In the genomic region with DNA sequence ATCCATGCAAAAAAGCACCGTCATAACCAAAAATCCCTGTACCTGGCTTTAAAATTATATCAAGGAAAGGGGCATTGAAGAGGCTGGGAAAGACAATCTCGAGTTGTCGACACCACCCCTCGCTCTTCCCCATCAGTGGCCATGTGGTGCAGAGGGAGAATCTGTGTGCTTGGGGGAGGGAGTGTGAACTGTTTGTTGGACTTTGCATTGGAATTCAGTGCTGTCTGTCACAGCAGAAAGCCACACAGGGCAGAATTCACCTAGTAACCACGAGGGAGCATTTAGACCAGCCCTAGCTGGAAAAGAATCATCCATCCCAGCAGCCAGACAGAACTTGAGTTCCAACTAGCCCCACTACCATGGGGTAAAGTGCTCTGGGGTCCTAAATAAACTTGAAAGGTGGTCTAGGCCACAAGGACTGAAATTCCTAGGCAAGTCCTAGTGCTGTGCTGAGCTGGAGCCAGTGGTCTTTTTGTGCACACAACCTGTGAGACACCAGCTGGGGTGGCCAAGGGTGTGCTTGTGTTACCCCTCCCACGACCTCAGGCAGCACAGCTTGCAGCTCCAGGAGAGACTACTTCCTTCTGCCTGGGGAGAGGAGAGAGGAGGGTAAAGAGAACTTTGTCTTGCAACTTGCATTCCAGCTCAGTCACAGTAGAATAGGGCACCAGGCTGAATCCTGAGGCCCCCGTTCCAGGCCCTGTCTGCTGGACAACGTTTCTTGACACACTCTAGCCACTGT, we compare ENCODE assay signal across 25 cellular contexts. TPM values are rescaled to one million over a fixed set of nuclear protein-coding genes. Genes with fewer than 3 reads are reported as not detected.
"Had no signal": no experiment of that assay in that cellular context is flagged by ENCODE, and none has a peak within 500 bp of the region (broad histone marks: within the 10 kb centered on the region; RNA-seq: fewer than 3 reads in every experiment).

No MANE protein-coding gene starts in this region.

- DNase-seq: cortex of kidney; dorsolateral prefrontal cortex; effector CD8-positive, alpha-beta T cell; foreskin melanocyte; left colon; psoas muscle; retina; spleen; stimulated activated CD4-positive, alpha-beta T cell treated with anti-CD3 and anti-CD28 coated beads, Interleukin-15, amount 100 ng/mL, for 24 hours; stimulated activated CD4-positive, alpha-beta T cell treated with anti-CD3 and anti-CD28 coated beads, Interleukin-1b, Interleukin-23, amount 100 ng/mL, for 48 hours; stimulated activated CD4-positive, alpha-beta T cell treated with anti-CD3 and anti-CD28 coated beads, Interleukin-4, amount 100 ng/mL, for 24 hours; stimulated activated naive B cell treated with anti-CD40 and anti-IgM and Interleukin-4, amounts not matched to agents 10 μg/mL and 1 μg/mL and 100 μg/mL, for 72 hours; stimulated activated naive CD8-positive, alpha-beta T cell treated with anti-CD3 and anti-CD28 coated beads, Interleukin-15, amount 100 ng/mL, for 72 hours; transverse colon had no signal

- H3K27me3 Mint-ChIP-seq: natural killer cell treated with Interleukin-12 subunit alpha and Interleukin-12 subunit beta and Interleukin-15 and Interleukin-18, amount 100 ng/mL, for 72 hours; stimulated activated naive CD8-positive, alpha-beta T cell treated with anti-CD3 and anti-CD28 coated beads, Interleukin-15, amount 100 ng/mL, for 72 hours had no signal

- H3K4me3 ChIP-seq: dorsolateral prefrontal cortex, hepatocyte, psoas muscle, spleen, thoracic aorta, transverse colon had no signal

- H3K9me3 ChIP-seq: neutrophil, psoas muscle, thoracic aorta, transverse colon had no signal

- H3K27ac ChIP-seq: dorsolateral prefrontal cortex, hepatocyte, neutrophil, psoas muscle, spleen, thoracic aorta, transverse colon had no signal

- H3K9me3 Mint-ChIP-seq: natural killer cell treated with Interleukin-12 subunit alpha and Interleukin-12 subunit beta and Interleukin-15 and Interleukin-18, amount 100 ng/mL, for 72 hours had no signal

- H3K36me3 ChIP-seq: neutrophil, spleen, thoracic aorta, transverse colon had no signal

- H3K27ac Mint-ChIP-seq: mesothelial cell of epicardium; natural killer cell treated with Interleukin-12 subunit alpha and Interleukin-12 subunit beta and Interleukin-15 and Interleukin-18, amount 100 ng/mL, for 72 hours; stimulated activated naive B cell treated with anti-CD40 and anti-IgM and Interleukin-4, amounts not matched to agents 10 μg/mL and 1 μg/mL and 100 μg/mL, for 72 hours had no signal

- H2AFZ ChIP-seq: hepatocyte had no signal

- H3K27me3 ChIP-seq: dorsolateral prefrontal cortex, hepatocyte, spleen, transverse colon had no signal

- H3K36me3 Mint-ChIP-seq: mesothelial cell of epicardium; natural killer cell treated with Interleukin-12 subunit alpha and Interleukin-12 subunit beta and Interleukin-15 and Interleukin-18, amount 100 ng/mL, for 72 hours; stimulated activated naive B cell treated with anti-CD40 and anti-IgM and Interleukin-4, amounts not matched to agents 10 μg/mL and 1 μg/mL and 100 μg/mL, for 72 hours had no signal

- H3K4me3 Mint-ChIP-seq: mesothelial cell of epicardium; natural killer cell treated with Interleukin-12 subunit alpha and Interleukin-12 subunit beta and Interleukin-15 and Interleukin-18, amount 100 ng/mL, for 72 hours; stimulated activated naive B cell treated with anti-CD40 and anti-IgM and Interleukin-4, amounts not matched to agents 10 μg/mL and 1 μg/mL and 100 μg/mL, for 72 hours; stimulated activated naive CD8-positive, alpha-beta T cell treated with anti-CD3 and anti-CD28 coated beads, Interleukin-15, amount 100 ng/mL, for 72 hours had no signal

- ATAC-seq: left colon; psoas muscle; sciatic nerve; stimulated activated naive B cell treated with anti-CD40 and anti-IgM and Interleukin-4, amounts not matched to agents 10 μg/mL and 1 μg/mL and 100 μg/mL, for 72 hours; stimulated activated naive CD8-positive, alpha-beta T cell treated with anti-CD3 and anti-CD28 coated beads, Interleukin-15, amount 100 ng/mL, for 72 hours had no signal

- H3K4me1 ChIP-seq: psoas muscle, transverse colon had no signal

- H3K4me2 ChIP-seq: hepatocyte had no signal

RNA-seq across cellular contexts. Expression of gene APOH, which starts 25.8 kb away (rescaled TPM):
- total RNA-seq: dorsolateral prefrontal cortex; kidney epithelial cell; lung microvascular endothelial cell; mesothelial cell of epicardium; natural killer cell treated with Interleukin-12 subunit alpha and Interleukin-12 subunit beta and Interleukin-15 and Interleukin-18, amount 100 ng/mL, for 72 hours; osteoblast; sciatic nerve; subcutaneous adipose tissue; thoracic aorta had no signal
- polyA plus RNA-seq: esophagus, psoas muscle, spleen had no signal
